28 cellular contexts compared by ENCODE assay signal in the genomic region with DNA sequence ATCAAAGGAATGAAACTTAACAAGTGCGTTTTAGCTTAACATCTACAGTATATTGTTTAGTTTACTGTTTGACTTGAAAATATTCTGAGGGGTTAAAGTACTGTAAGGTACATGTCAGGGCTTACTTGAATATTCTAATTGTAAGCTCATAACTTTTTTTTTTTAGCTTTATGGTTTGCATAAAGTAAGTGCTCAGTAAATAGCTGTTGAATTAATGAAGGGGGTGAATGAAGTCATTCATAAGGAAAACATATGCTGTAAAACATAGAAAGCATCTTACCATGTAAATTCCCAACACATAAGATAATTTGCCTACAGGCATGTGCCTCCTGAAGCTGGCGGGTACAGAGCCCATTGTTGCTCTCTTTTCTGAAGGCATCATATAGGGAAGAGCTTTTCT. TPM values are rescaled to one million over a fixed set of nuclear protein-coding genes. Genes with fewer than 3 reads are reported as not detected.
DNase-seq lines count a peak whose midpoint lies in the region; ATAC-seq and TF ChIP-seq lines count a peak whose summit lies in the region.
"Had no signal": no experiment of that assay in that cellular context is flagged by ENCODE, and none has a peak within 500 bp of the region (broad histone marks: within the 10 kb centered on the region; RNA-seq: fewer than 3 reads in every experiment).

No MANE protein-coding gene starts in this region.

- POLR2A ChIA-PET in CD8-positive, alpha-beta T cell (lab: Charles Lee), result no interaction called here

- H3K27me3 Mint-ChIP-seq in brain, result peaks cover 43% of the 10 kb centered on the region
- H3K27me3 Mint-ChIP-seq in neural crest cell (ENCODE audit: low read depth), result peaks cover 69% of the 10 kb centered on the region
- peaks cover 73% of the 10 kb centered on the region for H3K27me3 Mint-ChIP-seq in CD8-positive, alpha-beta T cell (ENCODE audit: low read depth)

- H3K27ac ChIP-seq in CD8-positive, alpha-beta T cell (ENCODE audit: low read depth, low read length), result no peak overlapping the region
- H3K27ac ChIP-seq in gastroesophageal sphincter, result no peak overlapping the region
- H3K27ac ChIP-seq: ascending aorta, cardiac muscle cell, epithelial cell of prostate, parathyroid adenoma, SJSA1 had no signal

- peak overlapping the region in 1 of 5 experiments; percentile 89 for H3K27ac Mint-ChIP-seq in brain
- H3K27ac Mint-ChIP-seq in neural crest cell (ENCODE audit: unreplicated experiment), result no peak overlapping the region
- no peak overlapping the region for H3K27ac Mint-ChIP-seq in CD8-positive, alpha-beta T cell
- H3K27ac Mint-ChIP-seq: CD4-positive, alpha-beta memory T cell; GM23338; immature natural killer cell; T-cell had no signal

- intact Hi-C loops in CD8-positive, alpha-beta T cell (cut with DNase I, micrococcal nuclease), result no loop called here

- no peaks in the 10 kb centered on the region for H3K9me3 ChIP-seq in CD8-positive, alpha-beta T cell (ENCODE audit: low read length)
- no peaks in the 10 kb centered on the region for H3K9me3 ChIP-seq in gastroesophageal sphincter
- H3K9me3 ChIP-seq: ascending aorta, mucosa of descending colon, SJSA1 had no signal

- H3K4me3 ChIP-seq in GM06990 (replicated peaks; ENCODE audit: low read depth, low read length) (peak overlapping the region; percentile 96), gastroesophageal sphincter (no peak overlapping the region)
- H3K4me3 ChIP-seq in CD8-positive, alpha-beta T cell (ENCODE audit: low read depth, low read length), result no peak overlapping the region
- H3K4me3 ChIP-seq: ascending aorta, cardiac muscle cell, mucosa of descending colon, SJSA1 had no signal

- TF ChIP-seq CTCF in GM06990 (IDR thresholded peaks at IDR 0.05; ENCODE audit: insufficient read depth, low read length, poor library complexity, severe bottlenecking) (no peak), brain (conservative IDR thresholded peaks at IDR 0.05) (no peak), neural crest cell (conservative IDR thresholded peaks at IDR 0.05) (no peak), gastroesophageal sphincter (IDR thresholded peaks at IDR 0.05) (no peak)
- no peak for TF ChIP-seq CTCF in CD8-positive, alpha-beta T cell (IDR thresholded peaks at IDR 0.05)

- WGBS in gastroesophageal sphincter (ENCODE audit: low coverage in 1 of 2), 2 donors, result 86 to 92% methylated on average over 2 of the region's 2 CpGs

- H3K36me3 ChIP-seq in GM06990 (ENCODE audit: control insufficient read depth, insufficient read depth, low read length) (peaks cover 2% of the 10 kb centered on the region), gastroesophageal sphincter (no peaks in the 10 kb centered on the region)
- no peaks in the 10 kb centered on the region for H3K36me3 ChIP-seq in CD8-positive, alpha-beta T cell (ENCODE audit: insufficient read depth, low read length)
- H3K36me3 ChIP-seq: ascending aorta, cardiac muscle cell, SJSA1 had no signal

- H3K4me1 Mint-ChIP-seq in brain (peaks cover 37% of the 10 kb centered on the region), neural crest cell (peaks cover 34% of the 10 kb centered on the region)
- H3K4me1 Mint-ChIP-seq in CD8-positive, alpha-beta T cell (ENCODE audit: low read depth), result peaks cover 19% of the 10 kb centered on the region

- TF ChIP-seq EP300 in gastroesophageal sphincter (IDR thresholded peaks at IDR 0.05), result no peak

- no peaks in the 10 kb centered on the region for H3K27me3 ChIP-seq in GM06990 (replicated peaks; ENCODE audit: control insufficient read depth, insufficient read depth, low read length)
- H3K27me3 ChIP-seq in CD8-positive, alpha-beta T cell (ENCODE audit: insufficient read depth, low read length), result peaks cover 20% of the 10 kb centered on the region
- peaks cover 64% of the 10 kb centered on the region for H3K27me3 ChIP-seq in gastroesophageal sphincter
- H3K27me3 ChIP-seq: ascending aorta had no signal

- no peak for TF ChIP-seq POLR2A in gastroesophageal sphincter (IDR thresholded peaks at IDR 0.05)

- H3K9me3 Mint-ChIP-seq in brain (peaks cover 0 to 3% (median 0%) of the 10 kb centered on the region in 5 experiments), neural crest cell (no peaks in the 10 kb centered on the region)
- H3K9me3 Mint-ChIP-seq in CD8-positive, alpha-beta T cell, result no peaks in the 10 kb centered on the region
- H3K9me3 Mint-ChIP-seq: CD4-positive, alpha-beta memory T cell; GM23338; immature natural killer cell; T-cell had no signal

- H3K4me3 Mint-ChIP-seq in brain, result peak overlapping the region in 4 of 5 experiments; percentile 11 to 85 (median 30)
- H3K4me3 Mint-ChIP-seq in neural crest cell, result peak overlapping the region; percentile 10
- H3K4me3 Mint-ChIP-seq in CD8-positive, alpha-beta T cell, result no peak overlapping the region
- H3K4me3 Mint-ChIP-seq: CD4-positive, alpha-beta memory T cell; GM23338; immature natural killer cell; T-cell had no signal

- H3K36me3 Mint-ChIP-seq in brain (no peaks in the 10 kb centered on the region), neural crest cell (ENCODE audit: low read depth) (peaks cover 4% of the 10 kb centered on the region)
- no peaks in the 10 kb centered on the region for H3K36me3 Mint-ChIP-seq in CD8-positive, alpha-beta T cell
- H3K36me3 Mint-ChIP-seq: CD4-positive, alpha-beta memory T cell; immature natural killer cell; T-cell had no signal

- H3K4me1 ChIP-seq in CD8-positive, alpha-beta T cell (ENCODE audit: insufficient read depth, low read length), result peaks cover 7% of the 10 kb centered on the region
- H3K4me1 ChIP-seq in gastroesophageal sphincter, result peaks cover 2 to 29% (median 10%) of the 10 kb centered on the region in 3 donors
- H3K4me1 ChIP-seq: ascending aorta had no signal

- no peak for ATAC-seq in CD8-positive, alpha-beta T cell
- ATAC-seq in gastroesophageal sphincter, result no peak
- ATAC-seq: GM23338; left cardiac atrium; mucosa of descending colon; stimulated activated naive CD8-positive, alpha-beta T cell treated with anti-CD3 and anti-CD28 coated beads, Interleukin-15, Interleukin-2, amounts not matched to agents 100 U/mL and 50 U/mL, for 24 hours; T-cell had no signal

- DNase-seq in GM06990 (ENCODE audit: extremely low read depth, insufficient read length) (no peak), NCI-H1048 (lab: John Stamatoyannopoulos, UW) (peak; percentile 7), neural crest cell (ENCODE audit: low read depth, low spot score) (no peak), NCI-H1417 (lab: John Stamatoyannopoulos, UW) (no peak)
- no peak for DNase-seq in CD8-positive, alpha-beta T cell
- DNase-seq: activated CD4-positive, alpha-beta T cell treated with anti-CD3 and anti-CD28 coated beads, Interleukin-2, amount 50 U/mL, for 1 hour; activated T-cell treated with anti-CD3 and anti-CD28 coated beads, Interleukin-2, amount 50 U/mL, for 1 hour; CD4-positive, alpha-beta memory T cell; DMS 273 treated with DMSO at 0.1 percent for 48 hours; effector CD8-positive, alpha-beta T cell; immature natural killer cell; IMR-90; left cardiac atrium; mucosa of descending colon; NCI-H2029; NCI-H524 treated with DMSO at 0.1 percent for 48 hours; retina; stimulated activated naive CD8-positive, alpha-beta T cell treated with anti-CD3 and anti-CD28 coated beads, Interleukin-15, Interleukin-2, amounts not matched to agents 100 U/mL and 50 U/mL, for 24 hours; T-cell had no signal

- CTCF ChIA-PET in CD8-positive, alpha-beta T cell (lab: Charles Lee), result interaction anchor here (0.6 kb wide), 1 partner anchor 10 kb away, joined by 4 read pairs; no protein-coding TSS in a partner anchor

RNA-seq across cellular contexts. Expression of a gene that starts 3.0 kb away (rescaled TPM):
- polyA plus RNA-seq in brain (ENCODE audit: insufficient read depth, low read depth, low replicate concordance), result 2.5 TPM
- total RNA-seq in neural crest cell, result 5.9 and 6.5 TPM in 2 replicates
- under 1 TPM; 0.19 to 0.43 TPM for total RNA-seq in CD8-positive, alpha-beta T cell
- 1 to 10 TPM in 3 of 4 donors, under 1 TPM in 1; 0.67 to 5.1 (median 1.2) TPM for total RNA-seq in gastroesophageal sphincter
- total RNA-seq: IMR-90, M059J, SJSA1 had no signal
- polyA plus RNA-seq: immature natural killer cell, IMR-90 had no signal
